17 cellular contexts compared by ENCODE assay signal in the genomic region with DNA sequence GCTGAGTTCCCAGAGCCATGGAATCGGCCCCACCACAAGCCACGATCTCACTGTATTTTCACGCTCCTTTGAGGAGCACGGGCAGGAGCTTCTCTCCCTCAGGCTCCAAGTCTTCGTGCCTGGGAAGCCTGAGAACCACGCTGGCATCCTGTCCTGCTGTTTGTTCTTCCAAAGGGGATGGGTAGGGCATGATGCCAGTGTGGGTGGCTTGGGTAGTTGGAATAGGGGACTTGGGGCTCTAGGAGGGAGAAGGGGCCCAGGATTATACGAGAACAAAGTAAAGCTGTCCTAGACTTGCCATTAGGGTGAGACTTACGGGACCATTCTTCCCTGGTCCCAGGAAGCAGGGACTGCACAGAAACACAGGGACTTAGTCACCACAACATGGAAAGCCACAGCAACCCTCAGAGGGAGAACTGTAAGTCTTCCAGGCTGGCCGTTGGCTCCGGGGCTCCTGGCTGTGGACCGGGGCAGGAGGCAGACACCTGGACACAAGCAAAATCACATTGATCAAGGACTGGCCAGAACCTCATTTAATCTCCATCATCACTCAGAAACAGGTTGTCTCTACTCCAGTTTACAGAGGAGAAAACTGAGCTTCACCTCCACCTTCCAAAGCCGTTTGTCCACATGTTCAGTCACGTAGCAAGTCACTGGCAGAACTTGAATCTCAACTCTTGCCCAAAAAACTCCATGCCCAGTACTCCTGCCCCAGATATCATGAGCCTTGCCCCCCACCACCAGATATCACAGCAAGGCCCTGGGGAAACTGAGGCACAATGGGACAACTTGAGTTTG. TPM values are rescaled to one million over a fixed set of nuclear protein-coding genes. Genes with fewer than 3 reads are reported as not detected.
A peak's percentile ranks its signal among the peaks of the same experiment; 100 is the strongest.
DNase-seq lines count a peak whose midpoint lies in the region; ATAC-seq and TF ChIP-seq lines count a peak whose summit lies in the region.
"Had no signal": no experiment of that assay in that cellular context is flagged by ENCODE, and none has a peak within 500 bp of the region (broad histone marks: within the 10 kb centered on the region; RNA-seq: fewer than 3 reads in every experiment).

No MANE protein-coding gene starts in this region.

- peak overlapping the region; percentile 53 for H3K4me3 ChIP-seq in left ventricle myocardium inferior
- H3K4me3 ChIP-seq in esophagus squamous epithelium: peak overlapping the region; percentile 6 to 52 (median 23)
- H3K4me3 ChIP-seq in psoas muscle: peak overlapping the region; percentile 53
- H3K4me3 ChIP-seq: GM12878 had no signal

- H3K36me3 ChIP-seq in left ventricle myocardium inferior: no peaks in the 10 kb centered on the region
- H3K36me3 ChIP-seq in esophagus squamous epithelium: no peaks in the 10 kb centered on the region
- H3K36me3 ChIP-seq in psoas muscle (ENCODE audit: insufficient read depth in 1 of 2, low read depth in 1 of 2): no peaks in the 10 kb centered on the region

- H3K4me1 ChIP-seq in left ventricle myocardium inferior: peaks cover 83% of the 10 kb centered on the region
- peaks cover 54 to 95% (median 58%) of the 10 kb centered on the region in 3 donors for H3K4me1 ChIP-seq in esophagus squamous epithelium
- peaks cover 24% of the 10 kb centered on the region for H3K4me1 ChIP-seq in psoas muscle

- intact Hi-C loops in left ventricle myocardium inferior (cut with micrococcal nuclease) (no loop called here), Right ventricle myocardium superior (cut with DNase I) (no loop called here), esophagus squamous epithelium (cut with DNase I) (no loop called here), psoas muscle (cut with DNase I) (no loop called here)

- 39 to 41% methylated on average over 4 to 6 of the region's 13 CpGs for WGBS in esophagus squamous epithelium, 2 donors
- 51 to 66% (median 59%) methylated on average over 13 of the region's 13 CpGs for WGBS in psoas muscle, 3 donors

- H3K27ac ChIP-seq in left ventricle myocardium inferior (replicated peaks) (peak overlapping the region; percentile 95), esophagus squamous epithelium (peak overlapping the region; percentile 70 to 89 (median 80)), psoas muscle (peak overlapping the region; percentile 25)

- H3K27me3 ChIP-seq in left ventricle myocardium inferior (ENCODE audit: low read depth): no peaks in the 10 kb centered on the region
- no peaks in the 10 kb centered on the region for H3K27me3 ChIP-seq in esophagus squamous epithelium
- H3K27me3 ChIP-seq in psoas muscle (ENCODE audit: insufficient read depth in 3 of 3, low read length in 2 of 3): no peaks in the 10 kb centered on the region

- TF ChIP-seq POLR2A in esophagus squamous epithelium (IDR thresholded peaks at IDR 0.05): no peak

- TF ChIP-seq CTCF in left ventricle myocardium inferior (IDR thresholded peaks at IDR 0.05; ENCODE audit: borderline replicate concordance) (no peak), esophagus squamous epithelium (IDR thresholded peaks at IDR 0.05) (no peak), psoas muscle (IDR thresholded peaks at IDR 0.05) (no peak)

- no peak for DNase-seq in left ventricle myocardium inferior
- DNase-seq in Right ventricle myocardium superior: no peak
- DNase-seq in esophagus squamous epithelium (lab: John Stamatoyannopoulos, UW): no peak
- DNase-seq in psoas muscle: peak in 1 of 2 donors; percentile 52
- no peak for DNase-seq in NCI-H748 (lab: John Stamatoyannopoulos, UW; ENCODE audit: unreplicated experiment)
- DNase-seq: activated CD4-positive, alpha-beta T cell treated with anti-CD3 and anti-CD28 coated beads, Interleukin-2, amount 50 U/mL, for 48 hours; hypothalamus; KG1; naive B cell; NCI-H226; stimulated activated CD4-positive, alpha-beta T cell treated with anti-CD3 and anti-CD28 coated beads, Interleukin-4, amount 100 ng/mL, for 24 hours had no signal

- ATAC-seq in Right ventricle myocardium superior (ENCODE audit: poor library complexity) (no peak), psoas muscle (no peak), HG03460 (IDR thresholded peaks at IDR 0.05; ENCODE audit: unreplicated experiment) (no peak), GM19452 (IDR thresholded peaks at IDR 0.05; ENCODE audit: unreplicated experiment) (no peak), HG03159 (IDR thresholded peaks at IDR 0.05; ENCODE audit: unreplicated experiment) (no peak)
- ATAC-seq: GM12878 had no signal

- no peaks in the 10 kb centered on the region for H3K9me3 ChIP-seq in left ventricle myocardium inferior (replicated peaks)
- H3K9me3 ChIP-seq in esophagus squamous epithelium: no peaks in the 10 kb centered on the region
- no peaks in the 10 kb centered on the region for H3K9me3 ChIP-seq in psoas muscle

RNA-seq across cellular contexts. Expression of gene CCN5, which starts 1.3 kb away (rescaled TPM):
- total RNA-seq in left ventricle myocardium inferior: 37.0 TPM
- total RNA-seq in Right ventricle myocardium superior: 15.8 TPM
- 10 to 100 TPM in 3 of 4 donors, 1 to 10 TPM in 1; 6.7 to 83.9 (median 31.0) TPM for total RNA-seq in esophagus squamous epithelium
- total RNA-seq in psoas muscle: 10 to 100 TPM in 2 of 4 donors, 1 to 10 TPM in 2; 4.2 to 20.9 (median 9.9) TPM
- 10 to 100 TPM in 1 of 3 donors, 1 to 10 TPM in 2; 3.3 to 14.8 (median 5.1) TPM for polyA plus RNA-seq in psoas muscle
- total RNA-seq: activated T-helper 1 cell treated with anti-CD3 and anti-CD28 coated beads, Interleukin-12 subunit alpha, Interleukin-12 subunit beta, Interleukin-2, Interleukin-4 antibody, amounts not matched to agents 30 ng/mL and 10 ng/mL and 1 ng/mL, durations not matched to agents 14 hours and 24 hours and 36 hours; epithelial cell of proximal tubule had no signal

RNA-seq across cellular contexts. Expression of gene KCNK15, which starts 29.2 kb away (rescaled TPM):
- total RNA-seq in left ventricle myocardium inferior: 0.33 TPM
- 0.19 TPM for total RNA-seq in Right ventricle myocardium superior
- total RNA-seq in esophagus squamous epithelium: 1 to 10 TPM in 1 of 4 donors, under 1 TPM in 2, not detected in 1; 0.13 to 2.5 (median 0.23) TPM
- under 1 TPM; 0.11 to 0.79 (median 0.32) TPM for total RNA-seq in psoas muscle
- polyA plus RNA-seq in psoas muscle: under 1 TPM in 2 of 3 donors, not detected in 1; 0.08 to 0.23 TPM
- total RNA-seq: epithelial cell of proximal tubule, GM12878 had no signal
- polyA plus RNA-seq: GM12878 had no signal

Comparison
In these comparisons a context has a peak if more than half of its experiments do, and no peak if none do; other contexts are left out.
1. H3K27ac ChIP-seq: peak in every context shown above with its lines; median percentile 95 in left ventricle myocardium inferior; 80 in esophagus squamous epithelium; 25 in psoas muscle.